ENCODE assay signal across 8 cellular contexts in the genomic region with DNA sequence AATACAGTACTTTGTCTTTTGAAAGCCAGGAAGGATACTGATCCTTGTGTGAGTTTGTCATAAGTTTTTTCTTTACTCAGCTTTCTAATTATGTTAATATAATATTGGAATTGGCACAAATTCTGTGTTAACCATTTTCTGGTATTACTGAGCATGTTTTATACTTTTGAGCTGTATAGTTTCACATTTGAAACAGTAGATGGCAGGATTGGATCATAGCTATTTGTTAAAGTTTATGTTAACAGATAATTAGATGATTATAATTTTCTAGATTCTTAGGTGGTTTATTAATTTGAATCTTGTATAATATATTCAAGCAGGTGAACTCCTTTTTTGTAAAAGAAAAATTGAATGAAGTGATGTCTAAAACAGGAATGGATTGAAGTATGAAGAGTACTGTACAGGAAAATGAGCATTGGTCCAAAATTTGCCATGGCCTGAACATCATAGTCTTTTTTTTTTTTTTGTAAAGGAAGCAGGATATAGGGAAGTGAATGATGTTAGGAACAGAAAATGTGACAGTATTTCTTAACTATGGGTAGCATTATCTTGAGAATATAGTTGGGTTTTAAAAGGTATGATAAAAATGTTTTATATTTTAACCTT.
DNase-seq lines count a peak whose midpoint lies in the region; ATAC-seq and TF ChIP-seq lines count a peak whose summit lies in the region.

No MANE protein-coding gene starts in this region.

- H3K9me3 Mint-ChIP-seq in Calu3 (ENCODE audit: low read depth, unreplicated experiment) = no peaks in the 10 kb centered on the region

- no peaks in the 10 kb centered on the region for H3K27me3 ChIP-seq in lung (ENCODE audit: control insufficient read depth, insufficient read depth)

- H3K4me1 ChIP-seq in lung (ENCODE audit: control insufficient read depth in 2 of 2, insufficient read depth in 2 of 2, low read length in 2 of 2) = no peaks in the 10 kb centered on the region

- no peak overlapping the region for H3K27ac Mint-ChIP-seq in Calu3 (ENCODE audit: unreplicated experiment)

- no peaks in the 10 kb centered on the region for H3K36me3 Mint-ChIP-seq in Calu3 (ENCODE audit: insufficient read depth, unreplicated experiment)

- peak; percentile 37 for TF ChIP-seq CTCF in Calu3 (IDR thresholded peaks at IDR 0.05; ENCODE audit: unreplicated experiment)
- peak; percentile 15 for TF ChIP-seq CTCF in lung (IDR thresholded peaks at IDR 0.05; ENCODE audit: control extremely low read depth, extremely low read depth)

- H3K27ac ChIP-seq in lung (ENCODE audit: low read depth in 1 of 2, low read length in 1 of 2) = no peak overlapping the region

- ATAC-seq in HG02981 (IDR thresholded peaks at IDR 0.05; ENCODE audit: unreplicated experiment) (peak; percentile 53), lung (ENCODE audit: insufficient read depth, low FRiP score) (no peak)

- H3K36me3 ChIP-seq in lung (ENCODE audit: control insufficient read depth in 2 of 2, insufficient read depth in 2 of 2, low read length in 2 of 2) = no peaks in the 10 kb centered on the region

- no peaks in the 10 kb centered on the region for H3K27me3 Mint-ChIP-seq in Calu3 (ENCODE audit: unreplicated experiment)

- no peak overlapping the region for H3K4me3 Mint-ChIP-seq in Calu3 (ENCODE audit: low read depth, unreplicated experiment)

- H3K4me3 ChIP-seq in lung = no peak overlapping the region

- no peaks in the 10 kb centered on the region for H3K4me1 Mint-ChIP-seq in Calu3 (ENCODE audit: low read depth, unreplicated experiment)

- DNase-seq in Calu3 (no peak), amniotic epithelial cell (ENCODE audit: low read depth) (peak; percentile 17), lung (ENCODE audit: low spot score) (no peak), cerebellum (ENCODE audit: low spot score) (no peak), GF-D8 (lab: John Stamatoyannopoulos, UW) (no peak), NCI-H226 (no peak)
- DNase-seq in stimulated activated CD4-positive, alpha-beta T cell treated with anti-CD3 and anti-CD28 coated beads, Interleukin-4, amount 100 ng/mL, for 4 hours = no peak

- BruUV-seq in Calu3 (replicated peaks; lab: Mats Ljungman, UMichigan) = no TSS peak

- intact Hi-C loops in Calu3 (cut with micrococcal nuclease; ENCODE audit: unreplicated experiment) = loop anchor here (1.0 to 5.0 kb wide), 3 partner anchors 117 to 417 kb away; no protein-coding TSS in a partner anchor

- no peaks in the 10 kb centered on the region for H3K9me3 ChIP-seq in lung (ENCODE audit: control insufficient read depth in 2 of 2, insufficient read depth in 1 of 2, low read length in 1 of 2)

- CTCF ChIA-PET in Calu3 (lab: Charles Lee) = interaction anchor here (0.6 to 3.4 kb wide), 9 partner anchors 102 to 840 kb away, joined by 3 to 124 read pairs (median 3); a partner anchor contains a TSS
